Comparison of ENCODE assay signal across 8 cellular contexts in genomic region chr6:157981395-157982296, GRCh38. TPM values are rescaled to one million over a fixed set of nuclear protein-coding genes. Genes with fewer than 3 reads are reported as not detected.
DNase-seq lines count a peak whose midpoint lies in the region; ATAC-seq and TF ChIP-seq lines count a peak whose summit lies in the region.

Gene SYNJ2, plus strand, starts transcription at chr6:157981863. Its CDS starts 99 bp downstream, at chr6:157981962.

- H3K36me3 ChIP-seq in trophoblast cell (ENCODE audit: control insufficient read depth in 1 of 2, insufficient read depth in 2 of 2, low read length in 2 of 2) = no peaks in the 10 kb centered on the region

- peak within 1 kb of the TSS; percentile 42 for H2AK5ac ChIP-seq in trophoblast cell (ENCODE audit: low read length)

- no peaks in the 10 kb centered on the region for H3K9me3 ChIP-seq in trophoblast cell (ENCODE audit: insufficient read depth, low read depth, low read length)

- DNase-seq in DMS53 (lab: John Stamatoyannopoulos, UW) (peak; percentile 89), HuH-7 (ENCODE audit: low spot score) (peak; percentile 95), Right ventricle myocardium inferior (ENCODE audit: missing footprints) (peak; percentile 89), trophoblast cell (peak; percentile 74 to 86), type B pancreatic cell (ENCODE audit: extremely low spot score, unreplicated experiment) (no peak)

- peaks cover 20% of the 10 kb centered on the region for H3K79me1 ChIP-seq in trophoblast cell (ENCODE audit: low read length)

- WGBS in trophoblast cell (ENCODE audit: extremely low coverage, insufficient coverage, insufficient read length) = no CpG with 5 or more reads among the region's 108 CpGs

- H3K18ac ChIP-seq in trophoblast cell (ENCODE audit: low read length) = peak within 1 kb of the TSS; percentile 96

- peak within 1 kb of the TSS; percentile 39 for H4K8ac ChIP-seq in trophoblast cell (ENCODE audit: low read depth, low read length)

- intact Hi-C loops in Right ventricle myocardium inferior (cut with DNase I) = loop anchor here (1.0 to 5.0 kb wide), 3 partner anchors 46 to 91 kb away; no protein-coding TSS in a partner anchor

- peak; percentile 79 for ATAC-seq in GM21528 (IDR thresholded peaks at IDR 0.05; ENCODE audit: low FRiP score, unreplicated experiment)
- peak; percentile 84 for ATAC-seq in SK-N-SH treated with all-trans-retinoic acid at 6 μM for 48 hours
- ATAC-seq in Right ventricle myocardium inferior = peak; percentile 93

- H2BK12ac ChIP-seq in trophoblast cell (ENCODE audit: low read length) = peak within 1 kb of the TSS; percentile 29

- H3K79me2 ChIP-seq in trophoblast cell (ENCODE audit: control insufficient read depth, insufficient read depth, low read length, poor library complexity) = peaks cover 15% of the 10 kb centered on the region

- no peaks in the 10 kb centered on the region for H3K27me3 Mint-ChIP-seq in activated naive CD4-positive, alpha-beta T cell treated with anti-CD3 and anti-CD28 coated beads, Interleukin-2, amount 50 U/mL, for 24 hours
- H3K27me3 Mint-ChIP-seq in type B pancreatic cell = peaks cover 9% of the 10 kb centered on the region

- H2AFZ ChIP-seq in trophoblast cell (ENCODE audit: insufficient read depth, low read length, poor library complexity) = peak within 1 kb of the TSS; percentile 87

- H3K4me3 Mint-ChIP-seq in activated naive CD4-positive, alpha-beta T cell treated with anti-CD3 and anti-CD28 coated beads, Interleukin-2, amount 50 U/mL, for 24 hours = peak within 1 kb of the TSS; percentile 89
- H3K4me3 Mint-ChIP-seq in type B pancreatic cell = peak within 1 kb of the TSS; percentile 92

- H2BK120ac ChIP-seq in trophoblast cell (ENCODE audit: insufficient read depth, low read length, poor library complexity) = peak within 1 kb of the TSS; percentile 94

- H3K27ac Mint-ChIP-seq in activated naive CD4-positive, alpha-beta T cell treated with anti-CD3 and anti-CD28 coated beads, Interleukin-2, amount 50 U/mL, for 24 hours = peak within 1 kb of the TSS; percentile 91
- peak within 1 kb of the TSS; percentile 67 for H3K27ac Mint-ChIP-seq in type B pancreatic cell

- peak within 1 kb of the TSS; percentile 89 for H3K9ac ChIP-seq in trophoblast cell (ENCODE audit: low read length)

- peak within 1 kb of the TSS; percentile 87 for H3K4me3 ChIP-seq in trophoblast cell (ENCODE audit: low read depth, low read length)

- H3K36me3 Mint-ChIP-seq in activated naive CD4-positive, alpha-beta T cell treated with anti-CD3 and anti-CD28 coated beads, Interleukin-2, amount 50 U/mL, for 24 hours = no peaks in the 10 kb centered on the region
- no peaks in the 10 kb centered on the region for H3K36me3 Mint-ChIP-seq in type B pancreatic cell

- TF ChIP-seq CTCF in type B pancreatic cell (conservative IDR thresholded peaks at IDR 0.05) = peak; percentile 72

- no peak within 1 kb of the TSS for H3K23ac ChIP-seq in trophoblast cell (ENCODE audit: low read length)

- H3K27ac ChIP-seq in trophoblast cell (ENCODE audit: low read depth, low read length) = peak within 1 kb of the TSS; percentile 55

- peaks cover 15 to 19% of the 10 kb centered on the region in 2 experiments for H3K4me1 ChIP-seq in trophoblast cell (ENCODE audit: control insufficient read depth in 1 of 2, insufficient read depth in 2 of 2, low read length in 2 of 2)

- peak within 1 kb of the TSS; percentile 93 for H4K91ac ChIP-seq in trophoblast cell (ENCODE audit: low read depth, low read length)

- peak within 1 kb of the TSS; percentile 96 for H3K4ac ChIP-seq in trophoblast cell (ENCODE audit: low read depth, low read length)

- H3K14ac ChIP-seq in trophoblast cell (ENCODE audit: low read length) = peak within 1 kb of the TSS; percentile 73

- peak within 1 kb of the TSS; percentile 79 for H4K12ac ChIP-seq in trophoblast cell (ENCODE audit: low read depth, low read length)

- peaks cover 52% of the 10 kb centered on the region for H3K4me1 Mint-ChIP-seq in activated naive CD4-positive, alpha-beta T cell treated with anti-CD3 and anti-CD28 coated beads, Interleukin-2, amount 50 U/mL, for 24 hours
- peaks cover 23% of the 10 kb centered on the region for H3K4me1 Mint-ChIP-seq in type B pancreatic cell (ENCODE audit: unreplicated experiment)

- H3K4me2 ChIP-seq in trophoblast cell (ENCODE audit: low read length) = peak within 1 kb of the TSS; percentile 75

- no peaks in the 10 kb centered on the region for H3K9me3 Mint-ChIP-seq in activated naive CD4-positive, alpha-beta T cell treated with anti-CD3 and anti-CD28 coated beads, Interleukin-2, amount 50 U/mL, for 24 hours
- no peaks in the 10 kb centered on the region for H3K9me3 Mint-ChIP-seq in type B pancreatic cell

- H2BK5ac ChIP-seq in trophoblast cell (ENCODE audit: low read depth, low read length, poor library complexity) = peak within 1 kb of the TSS; percentile 71

- H3K27me3 ChIP-seq in trophoblast cell (ENCODE audit: insufficient read depth, low read length) = no peaks in the 10 kb centered on the region

TF ChIP-seq in SK-N-SH treated with all-trans-retinoic acid at 6 μM for 48 hours, 23 proteins besides CTCF, POLR2A, EP300 and RAD21 (continues in another document):
- TF ChIP-seq BACH2 (CRISPR knock-in tag; IDR thresholded peaks at IDR 0.05; ENCODE audit: borderline replicate concordance) = no peak
- TF ChIP-seq ZFP3 (CRISPR knock-in tag; IDR thresholded peaks at IDR 0.05) = no peak
- no peak for TF ChIP-seq SNAI2 (CRISPR knock-in tag; IDR thresholded peaks at IDR 0.05)
- no peak for TF ChIP-seq ZNF8 (CRISPR knock-in tag; IDR thresholded peaks at IDR 0.05)
- no peak for TF ChIP-seq POU6F1 (CRISPR knock-in tag; IDR thresholded peaks at IDR 0.05; ENCODE audit: borderline replicate concordance, low read depth)
- no peak for TF ChIP-seq GLIS3 (CRISPR knock-in tag; IDR thresholded peaks at IDR 0.05)
- no peak for TF ChIP-seq PPARA (CRISPR knock-in tag; IDR thresholded peaks at IDR 0.05; ENCODE audit: borderline replicate concordance)
- no peak for TF ChIP-seq CSRNP3 (CRISPR knock-in tag; IDR thresholded peaks at IDR 0.05)
- TF ChIP-seq ESRRG (CRISPR knock-in tag; IDR thresholded peaks at IDR 0.05) = no peak
- no peak for TF ChIP-seq ZFP30 (CRISPR knock-in tag; IDR thresholded peaks at IDR 0.05)
- no peak for TF ChIP-seq CREB5 (CRISPR knock-in tag; IDR thresholded peaks at IDR 0.05; ENCODE audit: low read depth)
- TF ChIP-seq TOX (CRISPR knock-in tag; IDR thresholded peaks at IDR 0.05; ENCODE audit: borderline replicate concordance) = no peak

RNA-seq across cellular contexts. Expression of gene SYNJ2, which starts in this region (rescaled TPM):
- total RNA-seq in Right ventricle myocardium inferior (15.0 TPM), type B pancreatic cell (ENCODE audit: low replicate concordance) (17.0 and 31.2 TPM in 2 replicates)
- 22.0 and 25.0 TPM in 2 replicates for polyA plus RNA-seq in trophoblast cell (2013)
